Comparison of ENCODE assay signal across 1 cellular context in the genomic region with DNA sequence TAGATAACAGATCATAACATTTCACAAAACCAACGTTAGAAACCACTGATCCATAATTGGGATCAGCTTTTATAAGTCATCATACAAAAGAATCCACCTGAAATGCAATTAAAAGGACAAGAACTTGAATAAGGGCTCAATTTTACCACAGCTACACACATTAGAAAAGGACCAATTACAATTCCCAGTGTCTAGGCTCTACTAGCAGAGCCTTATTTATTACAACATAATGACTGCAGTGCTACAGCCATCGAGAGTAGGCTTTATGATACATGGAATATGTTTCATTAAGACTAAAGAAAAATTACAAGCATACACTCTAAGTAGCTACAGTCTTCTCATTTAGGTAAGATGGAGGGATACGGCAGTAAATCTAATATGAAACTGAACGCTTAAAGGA.
TF ChIP-seq lines count a peak whose summit lies in the region.

No MANE protein-coding gene starts in this region.

TF ChIP-seq in GM23338, 12 proteins besides CTCF, POLR2A, EP300 and RAD21 (continued from another document):
- TF ChIP-seq, protein P1, sequence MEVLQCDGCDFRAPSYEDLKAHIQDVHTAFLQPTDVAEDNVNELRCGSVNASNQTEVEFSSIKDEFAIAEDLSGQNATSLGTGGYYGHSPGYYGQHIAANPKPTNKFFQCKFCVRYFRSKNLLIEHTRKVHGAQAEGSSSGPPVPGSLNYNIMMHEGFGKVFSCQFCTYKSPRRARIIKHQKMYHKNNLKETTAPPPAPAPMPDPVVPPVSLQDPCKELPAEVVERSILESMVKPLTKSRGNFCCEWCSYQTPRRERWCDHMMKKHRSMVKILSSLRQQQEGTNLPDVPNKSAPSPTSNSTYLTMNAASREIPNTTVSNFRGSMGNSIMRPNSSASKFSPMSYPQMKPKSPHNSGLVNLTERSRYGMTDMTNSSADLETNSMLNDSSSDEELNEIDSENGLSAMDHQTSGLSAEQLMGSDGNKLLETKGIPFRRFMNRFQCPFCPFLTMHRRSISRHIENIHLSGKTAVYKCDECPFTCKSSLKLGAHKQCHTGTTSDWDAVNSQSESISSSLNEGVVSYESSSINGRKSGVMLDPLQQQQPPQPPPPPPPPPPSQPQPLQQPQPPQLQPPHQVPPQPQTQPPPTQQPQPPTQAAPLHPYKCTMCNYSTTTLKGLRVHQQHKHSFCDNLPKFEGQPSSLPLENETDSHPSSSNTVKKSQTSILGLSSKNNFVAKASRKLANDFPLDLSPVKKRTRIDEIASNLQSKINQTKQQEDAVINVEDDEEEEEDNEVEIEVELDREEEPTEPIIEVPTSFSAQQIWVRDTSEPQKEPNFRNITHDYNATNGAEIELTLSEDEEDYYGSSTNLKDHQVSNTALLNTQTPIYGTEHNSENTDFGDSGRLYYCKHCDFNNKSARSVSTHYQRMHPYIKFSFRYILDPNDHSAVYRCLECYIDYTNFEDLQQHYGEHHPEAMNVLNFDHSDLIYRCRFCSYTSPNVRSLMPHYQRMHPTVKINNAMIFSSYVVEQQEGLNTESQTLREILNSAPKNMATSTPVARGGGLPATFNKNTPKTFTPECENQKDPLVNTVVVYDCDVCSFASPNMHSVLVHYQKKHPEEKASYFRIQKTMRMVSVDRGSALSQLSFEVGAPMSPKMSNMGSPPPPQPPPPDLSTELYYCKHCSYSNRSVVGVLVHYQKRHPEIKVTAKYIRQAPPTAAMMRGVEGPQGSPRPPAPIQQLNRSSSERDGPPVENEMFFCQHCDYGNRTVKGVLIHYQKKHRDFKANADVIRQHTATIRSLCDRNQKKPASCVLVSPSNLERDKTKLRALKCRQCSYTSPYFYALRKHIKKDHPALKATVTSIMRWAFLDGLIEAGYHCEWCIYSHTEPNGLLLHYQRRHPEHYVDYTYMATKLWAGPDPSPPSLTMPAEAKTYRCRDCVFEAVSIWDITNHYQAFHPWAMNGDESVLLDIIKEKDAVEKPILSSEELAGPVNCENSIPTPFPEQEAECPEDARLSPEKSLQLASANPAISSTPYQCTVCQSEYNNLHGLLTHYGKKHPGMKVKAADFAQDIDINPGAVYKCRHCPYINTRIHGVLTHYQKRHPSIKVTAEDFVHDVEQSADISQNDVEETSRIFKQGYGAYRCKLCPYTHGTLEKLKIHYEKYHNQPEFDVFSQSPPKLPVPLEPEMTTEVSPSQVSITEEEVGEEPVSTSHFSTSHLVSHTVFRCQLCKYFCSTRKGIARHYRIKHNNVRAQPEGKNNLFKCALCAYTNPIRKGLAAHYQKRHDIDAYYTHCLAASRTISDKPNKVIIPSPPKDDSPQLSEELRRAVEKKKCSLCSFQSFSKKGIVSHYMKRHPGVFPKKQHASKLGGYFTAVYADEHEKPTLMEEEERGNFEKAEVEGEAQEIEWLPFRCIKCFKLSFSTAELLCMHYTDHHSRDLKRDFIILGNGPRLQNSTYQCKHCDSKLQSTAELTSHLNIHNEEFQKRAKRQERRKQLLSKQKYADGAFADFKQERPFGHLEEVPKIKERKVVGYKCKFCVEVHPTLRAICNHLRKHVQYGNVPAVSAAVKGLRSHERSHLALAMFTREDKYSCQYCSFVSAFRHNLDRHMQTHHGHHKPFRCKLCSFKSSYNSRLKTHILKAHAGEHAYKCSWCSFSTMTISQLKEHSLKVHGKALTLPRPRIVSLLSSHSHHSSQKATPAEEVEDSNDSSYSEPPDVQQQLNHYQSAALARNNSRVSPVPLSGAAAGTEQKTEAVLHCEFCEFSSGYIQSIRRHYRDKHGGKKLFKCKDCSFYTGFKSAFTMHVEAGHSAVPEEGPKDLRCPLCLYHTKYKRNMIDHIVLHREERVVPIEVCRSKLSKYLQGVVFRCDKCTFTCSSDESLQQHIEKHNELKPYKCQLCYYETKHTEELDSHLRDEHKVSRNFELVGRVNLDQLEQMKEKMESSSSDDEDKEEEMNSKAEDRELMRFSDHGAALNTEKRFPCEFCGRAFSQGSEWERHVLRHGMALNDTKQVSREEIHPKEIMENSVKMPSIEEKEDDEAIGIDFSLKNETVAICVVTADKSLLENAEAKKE (CRISPR knock-in tag; IDR thresholded peaks at IDR 0.05) = no peak
- TF ChIP-seq JUNB (IDR thresholded peaks at IDR 0.05; ENCODE audit: unreplicated experiment) = no peak
- no peak for TF ChIP-seq STAT1 (IDR thresholded peaks at IDR 0.05; ENCODE audit: unreplicated experiment)
- TF ChIP-seq EZH2phosphoT487 (IDR thresholded peaks at IDR 0.05; ENCODE audit: unreplicated experiment) = no peak
